ENCODE assay signal across 34 cellular contexts in the genomic region with DNA sequence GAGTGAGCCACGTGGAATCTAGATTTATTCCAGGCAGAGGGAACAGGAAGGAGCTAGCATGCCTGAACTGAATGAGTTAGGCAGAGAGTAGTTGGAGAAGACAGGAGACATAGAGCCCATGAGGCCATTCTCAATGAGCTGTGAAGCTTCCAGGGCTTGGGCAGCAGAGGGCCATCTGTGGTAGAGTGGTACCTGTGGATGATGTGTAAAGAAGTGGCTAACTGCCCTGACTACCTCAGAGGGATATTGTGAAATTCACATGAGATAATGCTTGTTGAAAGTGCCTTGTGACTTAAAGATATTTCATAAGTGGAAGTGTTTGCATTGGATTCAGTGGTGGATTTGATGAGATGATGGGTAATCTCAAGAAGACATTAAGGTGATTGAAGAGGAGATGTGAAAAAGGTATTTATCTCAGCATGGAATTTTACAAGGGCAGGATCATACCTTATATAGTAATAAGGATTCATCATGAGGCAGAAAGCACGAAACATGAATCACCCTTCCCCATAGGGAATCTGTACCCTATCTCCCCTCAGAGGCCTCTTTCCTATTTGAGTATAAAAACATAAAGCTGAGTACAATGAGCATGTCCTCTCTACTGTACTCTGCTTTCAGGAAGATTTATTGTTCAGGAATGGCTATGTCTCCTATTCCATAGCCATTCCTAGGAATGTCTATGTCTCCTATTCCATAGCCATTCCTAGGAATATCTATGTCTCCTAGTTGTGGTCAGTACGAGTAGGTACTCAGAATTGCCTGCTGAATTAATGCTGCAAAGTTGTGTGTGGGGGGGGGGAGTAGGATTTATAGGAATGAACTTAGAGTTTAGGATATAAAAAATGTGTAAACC.
DNase-seq lines count a peak whose midpoint lies in the region; ATAC-seq, FAIRE-seq and TF ChIP-seq lines count a peak whose summit lies in the region.
"Had no signal": no experiment of that assay in that cellular context is flagged by ENCODE, and none has a peak within 500 bp of the region (broad histone marks: within the 10 kb centered on the region; RNA-seq: fewer than 3 reads in every experiment).

No MANE protein-coding gene starts in this region.

- DNase-seq in HCEC 1CT (peak; percentile 58), NCI-H187 (lab: John Stamatoyannopoulos, UW) (peak; percentile 67 to 80), bronchial epithelial cell (ENCODE audit: low read depth) (peak; percentile 15), non-pigmented ciliary epithelial cell (ENCODE audit: low read depth) (peak; percentile 1), heart right ventricle (no peak), ACHN (no peak)
- DNase-seq in stimulated activated CD4-positive, alpha-beta T cell treated with anti-CD3 and anti-CD28 coated beads, Interleukin-4, amount 100 ng/mL, for 1 hour, result no peak
- DNase-seq: activated CD4-positive, alpha-beta T cell treated with anti-CD3 and anti-CD28 coated beads, Interleukin-2, amount 10 ng/mL, durations not matched to agents 7 days and 5 days; activated gamma-delta T cell; activated naive CD8-positive, alpha-beta T cell treated with anti-CD3 and anti-CD28 coated beads for 36 hours; activated T-cell treated with anti-CD3 and anti-CD28 coated beads, Interleukin-2, amount 50 U/mL, for 24 hours; aorta; central memory CD4-positive, alpha-beta T cell; COR-L47; DMS79 treated with DMSO at 0.1 percent for 48 hours; foreskin melanocyte; GOT3; kidney glomerular epithelial cell; midbrain; naive B cell; NCI-H146; NCI-H82; RPMI8226; sigmoid colon; stimulated activated CD4-positive, alpha-beta T cell treated with anti-CD3 and anti-CD28 coated beads, Interleukin-15, amount 100 ng/mL, for 24 hours; T-cell; upper lobe of left lung had no signal

- no peak overlapping the region for H3K27ac ChIP-seq in heart right ventricle
- H3K27ac ChIP-seq: BLaER1, neutrophil, prostate gland, sigmoid colon, upper lobe of left lung had no signal

- H3K27me3 ChIP-seq in bronchial epithelial cell (ENCODE audit: control insufficient read depth, insufficient read depth, low read length), result no peaks in the 10 kb centered on the region
- no peaks in the 10 kb centered on the region for H3K27me3 ChIP-seq in heart right ventricle
- H3K27me3 ChIP-seq: BLaER1, neutrophil, sigmoid colon, upper lobe of left lung had no signal

- 61 to 74% methylated on average over 3 of the region's 3 CpGs for WGBS in heart right ventricle, 2 donors

- intact Hi-C loops in heart right ventricle (cut with DNase I), result no loop called here

- in situ Hi-C loops in ACHN (cut with HindIII; ENCODE audit: low pct_ligation_motif_present, low pct_unique_long_range_greater_than_20kb, low sequenced_read_pairs), result no loop called here

- no peak for ATAC-seq in heart right ventricle
- ATAC-seq: esophagus mucosa; stimulated activated effector memory CD8-positive, alpha-beta T cell treated with anti-CD3 and anti-CD28 coated beads, Interleukin-12 subunit alpha, Interleukin-12 subunit beta, amount 100 ng/mL, for 72 hours; T-cell; WTC11 had no signal

- H3K4me3 ChIP-seq in bronchial epithelial cell (ENCODE audit: low read depth, low read length) (no peak overlapping the region), heart right ventricle (no peak overlapping the region)
- H3K4me3 ChIP-seq: BLaER1, prostate gland, sigmoid colon, upper lobe of left lung had no signal

- no peaks in the 10 kb centered on the region for H3K9me3 ChIP-seq in heart right ventricle
- H3K9me3 ChIP-seq: BLaER1, neutrophil, prostate gland, sigmoid colon, upper lobe of left lung had no signal

- H3K36me3 ChIP-seq in bronchial epithelial cell (ENCODE audit: control insufficient read depth, insufficient read depth, low read length), result no peaks in the 10 kb centered on the region
- no peaks in the 10 kb centered on the region for H3K36me3 ChIP-seq in heart right ventricle
- H3K36me3 ChIP-seq: BLaER1, neutrophil, prostate gland, sigmoid colon, upper lobe of left lung had no signal

- no peaks in the 10 kb centered on the region for H3K4me1 ChIP-seq in heart right ventricle
- H3K4me1 ChIP-seq: BLaER1, prostate gland, sigmoid colon, upper lobe of left lung had no signal

- FAIRE-seq in bronchial epithelial cell (lab: Jason Lieb, UNC), result no peak
- FAIRE-seq: GM19239 had no signal

- TF ChIP-seq CTCF in bronchial epithelial cell (IDR thresholded peaks at IDR 0.05; ENCODE audit: insufficient read depth, low read length, severe bottlenecking), result no peak
- no peak for TF ChIP-seq CTCF in heart right ventricle (IDR thresholded peaks at IDR 0.05)

Comparison
In these comparisons a context has a peak if more than half of its experiments do, and no peak if none do; other contexts are left out.
1. DNase-seq: peak in HCEC 1CT (single experiment), NCI-H187 (2 of 2), bronchial epithelial cell (single experiment) and non-pigmented ciliary epithelial cell (single experiment); none in heart right ventricle (0 of 2), ACHN (single experiment) and stimulated activated CD4-positive, alpha-beta T cell treated with anti-CD3 and anti-CD28 coated beads, Interleukin-4, amount 100 ng/mL, for 1 hour (single experiment).